Comparison of ENCODE assay signal across 8 cellular contexts in genomic region chr17:77287432-77288068, GRCh38.
DNase-seq lines count a peak whose midpoint lies in the region; TF ChIP-seq lines count a peak whose summit lies in the region.

No MANE protein-coding gene starts in this region.

- H3K4me1 Mint-ChIP-seq in Caco-2 (ENCODE audit: low read depth, unreplicated experiment): peaks cover 55% of the 10 kb centered on the region

- no TSS peak for BruUV-seq in Caco-2 (replicated peaks; lab: Mats Ljungman, UMichigan)

- H3K4me1 ChIP-seq in Caco-2 (peaks cover 71% of the 10 kb centered on the region), ovary (ENCODE audit: insufficient read depth) (peaks cover 10% of the 10 kb centered on the region)

- CTCF ChIA-PET in Caco-2 (lab: Charles Lee) (no interaction called here), GM10248 (lab: Yijun Ruan, JAX) (interaction anchor here (1.0 kb wide), 1 partner anchor 231 kb away, joined by 3 read pairs; no protein-coding TSS in a partner anchor)

- H3K9me3 Mint-ChIP-seq in Caco-2 (ENCODE audit: unreplicated experiment): no peaks in the 10 kb centered on the region

- no peaks in the 10 kb centered on the region; the same call in none of the 2 replicates for H3K36me3 ChIP-seq in Caco-2 (ENCODE audit: control insufficient read depth, insufficient read depth, low read length)
- no peaks in the 10 kb centered on the region for H3K36me3 ChIP-seq in ovary

- no peak for TF ChIP-seq EP300 in ovary (IDR thresholded peaks at IDR 0.05)

- TF ChIP-seq CTCF in Caco-2 (IDR thresholded peaks at IDR 0.05; ENCODE audit: insufficient read depth in 1 of 2, low read depth in 1 of 2, low read length in 1 of 2, severe bottlenecking in 1 of 2, unreplicated experiment in 1 of 2): no peak
- no peak for TF ChIP-seq CTCF in GM10248 (IDR thresholded peaks at IDR 0.05; ENCODE audit: control extremely low read depth, extremely low read depth, low read depth, missing control alignments)
- no peak for TF ChIP-seq CTCF in ovary (IDR thresholded peaks at IDR 0.05)

- POLR2A ChIA-PET in Caco-2 (lab: Charles Lee) (no interaction called here), GM10248 (lab: Yijun Ruan, JAX) (no interaction called here)

- H3K27ac ChIP-seq in epithelial cell of prostate (peak overlapping the region; percentile 100), ovary (no peak overlapping the region)

- no peaks in the 10 kb centered on the region for H3K27me3 Mint-ChIP-seq in Caco-2 (ENCODE audit: insufficient read depth, unreplicated experiment)

- DNase-seq in Caco-2 (no peak), NCI-H526 (lab: John Stamatoyannopoulos, UW) (peak; percentile 57 to 78), epithelial cell of prostate (ENCODE audit: low read depth, low spot score) (no peak), non-pigmented ciliary epithelial cell (ENCODE audit: low read depth) (peak; percentile 65), GM10248 (ENCODE audit: extremely low spot score) (no peak), ovary (no peak), NCI-H1436 (lab: John Stamatoyannopoulos, UW) (no peak), NCI-H1417 treated with DMSO at 0.1 percent for 48 hours (lab: John Stamatoyannopoulos, UW) (no peak)

- 50 to 56% (median 54%) methylated on average over 11 of the region's 11 CpGs for WGBS in ovary, 3 donors

- intact Hi-C loops in Caco-2 (cut with micrococcal nuclease; ENCODE audit: unreplicated experiment): loop anchor here (2.0 kb wide), 2 partner anchors 13 to 35 kb away; no protein-coding TSS in a partner anchor
- intact Hi-C loops in ovary (cut with DNase I): no loop called here

- no peak overlapping the region for H3K4me3 Mint-ChIP-seq in Caco-2 (ENCODE audit: unreplicated experiment)

- peak overlapping the region; percentile 86 for H3K27ac Mint-ChIP-seq in Caco-2 (ENCODE audit: unreplicated experiment)

- peaks cover 56% of the 10 kb centered on the region for H3K36me3 Mint-ChIP-seq in Caco-2 (ENCODE audit: insufficient read depth, unreplicated experiment)

- TF ChIP-seq POLR2A in ovary (IDR thresholded peaks at IDR 0.05): no peak

- H3K4me3 ChIP-seq in Caco-2 (ENCODE audit: low read depth, low read length): no peak overlapping the region
- no peak overlapping the region for H3K4me3 ChIP-seq in ovary

- H3K27me3 ChIP-seq in Caco-2 (replicated peaks; ENCODE audit: control insufficient read depth, insufficient read depth, low read length): no peaks in the 10 kb centered on the region
- no peaks in the 10 kb centered on the region for H3K27me3 ChIP-seq in ovary

- H3K9me3 ChIP-seq in Caco-2 (no peaks in the 10 kb centered on the region), ovary (no peaks in the 10 kb centered on the region)

Comparison
In these comparisons a context has a peak if more than half of its experiments do, and no peak if none do; other contexts are left out.
1. DNase-seq: peak in NCI-H526 (2 of 2) and non-pigmented ciliary epithelial cell (single experiment); none in Caco-2 (0 of 2), epithelial cell of prostate (single experiment), GM10248 (single experiment), ovary (0 of 5), NCI-H1436 (single experiment) and NCI-H1417 treated with DMSO at 0.1 percent for 48 hours (single experiment).